19 cellular contexts compared by ENCODE assay signal in the genomic region with DNA sequence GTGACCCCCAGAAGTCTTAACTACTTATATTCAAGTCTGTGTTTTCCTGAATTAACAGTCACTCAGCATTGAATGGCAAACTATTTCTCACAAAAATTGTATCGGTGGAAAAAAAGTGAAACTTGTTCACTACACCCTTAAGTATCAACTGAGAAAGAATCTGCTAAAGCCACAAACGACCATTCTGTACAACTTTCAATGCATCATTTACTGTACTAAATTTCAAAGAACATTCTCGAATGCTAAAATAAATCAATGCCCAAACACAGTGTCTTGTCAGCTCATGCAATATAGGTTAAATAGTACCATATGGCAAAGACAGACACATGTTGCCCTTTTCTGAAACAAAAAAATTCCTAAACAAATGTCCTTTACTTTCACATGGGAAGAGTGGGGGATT. TPM values are rescaled to one million over a fixed set of nuclear protein-coding genes. Genes with fewer than 3 reads are reported as not detected.
DNase-seq lines count a peak whose midpoint lies in the region; ATAC-seq and TF ChIP-seq lines count a peak whose summit lies in the region.
"Had no signal": no experiment of that assay in that cellular context is flagged by ENCODE, and none has a peak within 500 bp of the region (broad histone marks: within the 10 kb centered on the region; RNA-seq: fewer than 3 reads in every experiment).

No MANE protein-coding gene starts in this region.

- peaks cover 60% of the 10 kb centered on the region for H3K4me1 ChIP-seq in DOHH2 (ENCODE audit: control insufficient read depth, low read length)
- peaks cover 0 to 13% (median 4%) of the 10 kb centered on the region in 4 donors for H3K4me1 ChIP-seq in right lobe of liver

- TF ChIP-seq CTCF in DOHH2 (IDR thresholded peaks at IDR 0.05; ENCODE audit: low read depth, low read length, poor library complexity, severe bottlenecking) (no peak), HFFc6 (IDR thresholded peaks at IDR 0.05) (no peak), nephron progenitor cell (IDR thresholded peaks at IDR 0.05) (no peak), right lobe of liver (IDR thresholded peaks at IDR 0.05) (no peak)

- H3K36me3 ChIP-seq in DOHH2 (ENCODE audit: control insufficient read depth, low read length) = peaks cover 8% of the 10 kb centered on the region; the same call in 1 of the 2 replicates
- H3K36me3 ChIP-seq in right lobe of liver = no peaks in the 10 kb centered on the region

- H3K9me3 Mint-ChIP-seq in HFFc6 (no peaks in the 10 kb centered on the region), nephron progenitor cell (no peaks in the 10 kb centered on the region)
- H3K9me3 Mint-ChIP-seq in dendritic cell treated with granulocyte-macrophage colony-stimulating factor and Interleukin-4, amounts not matched to agents 40 ng/mL and 50 ng/mL, for 4 days = no peaks in the 10 kb centered on the region
- H3K9me3 Mint-ChIP-seq: CD4-positive, alpha-beta T cell; IgD-negative memory B cell had no signal

- H4K20me1 ChIP-seq in DOHH2 (ENCODE audit: control insufficient read depth, insufficient read depth, low read depth, low read length) = peaks cover 29% of the 10 kb centered on the region

- H3K27ac ChIP-seq in DOHH2 (ENCODE audit: low read depth, low read length) (no peak overlapping the region), right lobe of liver (no peak overlapping the region)
- H3K27ac ChIP-seq: A549 had no signal

- peaks cover 98% of the 10 kb centered on the region for H3K79me2 ChIP-seq in DOHH2 (ENCODE audit: control insufficient read depth, low read length)

- no peaks in the 10 kb centered on the region for H3K9me2 ChIP-seq in DOHH2 (replicated peaks; ENCODE audit: control insufficient read depth, low read length)
- H3K9me2 ChIP-seq: SK-N-SH had no signal

- no peak for ATAC-seq in right lobe of liver
- ATAC-seq: A549, PC-3 had no signal

- no peak for DNase-seq in HFFc6
- DNase-seq in nephron progenitor cell = no peak
- DNase-seq in NCI-H1694 (lab: John Stamatoyannopoulos, UW) = no peak
- no peak for DNase-seq in right lobe of liver
- no peak for DNase-seq in midbrain (lab: John Stamatoyannopoulos, UW)
- no peak for DNase-seq in foreskin melanocyte
- DNase-seq: CD4-positive, alpha-beta T cell; DMS79; GDM1; H7; NCI-H1436 treated with DMSO at 0.1 percent for 48 hours; NCI-H2227 treated with DMSO at 0.1 percent for 48 hours; NCI-H526 treated with DMSO at 0.1 percent for 48 hours; PC-3; SK-N-SH had no signal

- peaks cover 4% of the 10 kb centered on the region; the same call in 1 of the 2 replicates for H3F3A ChIP-seq in DOHH2 (ENCODE audit: control insufficient read depth, insufficient read depth)

- H3K4me1 Mint-ChIP-seq in HFFc6 (ENCODE audit: low read depth) (peaks cover 64% of the 10 kb centered on the region), nephron progenitor cell (peaks cover 94% of the 10 kb centered on the region)
- peaks cover 86% of the 10 kb centered on the region for H3K4me1 Mint-ChIP-seq in dendritic cell treated with granulocyte-macrophage colony-stimulating factor and Interleukin-4, amounts not matched to agents 40 ng/mL and 50 ng/mL, for 4 days (ENCODE audit: low read depth)

- peaks cover 24% of the 10 kb centered on the region for H3K36me3 Mint-ChIP-seq in HFFc6 (ENCODE audit: low read depth)
- peaks cover 59% of the 10 kb centered on the region for H3K36me3 Mint-ChIP-seq in dendritic cell treated with granulocyte-macrophage colony-stimulating factor and Interleukin-4, amounts not matched to agents 40 ng/mL and 50 ng/mL, for 4 days (ENCODE audit: low read depth)
- H3K36me3 Mint-ChIP-seq in nephron progenitor cell (ENCODE audit: low read depth) = peaks cover 49% of the 10 kb centered on the region
- H3K36me3 Mint-ChIP-seq: IgD-negative memory B cell had no signal

- no peak for TF ChIP-seq POLR2A in right lobe of liver (IDR thresholded peaks at IDR 0.05)

- WGBS in right lobe of liver (ENCODE audit: insufficient coverage, low coverage, low lambda C conversion rate, missing lambda C conversion rate) = 70% methylated on average over 3 of the region's 3 CpGs

- no peaks in the 10 kb centered on the region for H3K27me3 ChIP-seq in DOHH2 (ENCODE audit: control insufficient read depth, low read length)
- H3K27me3 ChIP-seq in right lobe of liver = no peaks in the 10 kb centered on the region

- peak overlapping the region; percentile 36 for H3K4me2 ChIP-seq in DOHH2 (ENCODE audit: low read length)
- H3K4me2 ChIP-seq: A549, SK-N-SH had no signal

- intact Hi-C loops in dendritic cell treated with granulocyte-macrophage colony-stimulating factor and Interleukin-4, amounts not matched to agents 40 ng/mL and 50 ng/mL, for 4 days (cut with micrococcal nuclease) = loop anchor here (5.0 to 10.0 kb wide), 3 partner anchors 81 to 199 kb away; no protein-coding TSS in a partner anchor
- intact Hi-C loops in right lobe of liver (cut with DNase I) = no loop called here

- H3K4me3 ChIP-seq in DOHH2 (ENCODE audit: low read length) (no peak overlapping the region), right lobe of liver (no peak overlapping the region)
- H3K4me3 ChIP-seq: A549 had no signal

- H3K9me3 ChIP-seq in DOHH2 (ENCODE audit: control insufficient read depth, insufficient read depth, low read length) = no peaks in the 10 kb centered on the region
- H3K9me3 ChIP-seq in right lobe of liver = no peaks in the 10 kb centered on the region
- H3K9me3 ChIP-seq: A549, SK-N-SH had no signal

- H3K27ac Mint-ChIP-seq in HFFc6 (peak overlapping the region; percentile 68; the same call in 1 of the 2 replicates), nephron progenitor cell (no peak overlapping the region)
- peak overlapping the region; percentile 12 for H3K27ac Mint-ChIP-seq in dendritic cell treated with granulocyte-macrophage colony-stimulating factor and Interleukin-4, amounts not matched to agents 40 ng/mL and 50 ng/mL, for 4 days
- H3K27ac Mint-ChIP-seq: CD4-positive, alpha-beta T cell; IgD-negative memory B cell had no signal

- H3K27me3 Mint-ChIP-seq in HFFc6 (ENCODE audit: insufficient read depth) (peaks cover 1% of the 10 kb centered on the region), nephron progenitor cell (ENCODE audit: low read depth, poor library complexity) (no peaks in the 10 kb centered on the region)
- no peaks in the 10 kb centered on the region for H3K27me3 Mint-ChIP-seq in dendritic cell treated with granulocyte-macrophage colony-stimulating factor and Interleukin-4, amounts not matched to agents 40 ng/mL and 50 ng/mL, for 4 days

- H3K4me3 Mint-ChIP-seq in HFFc6 (peak overlapping the region; percentile 69), nephron progenitor cell (peak overlapping the region; percentile 67)
- no peak overlapping the region for H3K4me3 Mint-ChIP-seq in dendritic cell treated with granulocyte-macrophage colony-stimulating factor and Interleukin-4, amounts not matched to agents 40 ng/mL and 50 ng/mL, for 4 days
- H3K4me3 Mint-ChIP-seq: CD4-positive, alpha-beta T cell had no signal

RNA-seq across cellular contexts. Expression of a gene that starts 9.0 kb away (rescaled TPM):
- total RNA-seq in HFFc6 (2021; fragmentation: NEBNext Ultra II Directional; extraction: Animal tissue kit (Norgen Biotek cat#: 25700)) = 10 to 100 TPM; 34.6 to 52.2 (median 42.2) TPM
- 10 to 100 TPM; 10.2 to 16.0 (median 13.7) TPM for total RNA-seq in right lobe of liver
